Comparison of ENCODE assay signal across 8 cellular contexts in genomic region chr9:135905380-135906282, GRCh38.
DNase-seq lines count a peak whose midpoint lies in the region; ATAC-seq and TF ChIP-seq lines count a peak whose summit lies in the region.

No MANE protein-coding gene starts in this region.

- peaks cover 76% of the 10 kb centered on the region for H3K4me1 Mint-ChIP-seq in dendritic cell treated with granulocyte-macrophage colony-stimulating factor and Interleukin-4, amounts not matched to agents 40 ng/mL and 50 ng/mL, for 4 days (ENCODE audit: low read depth)
- H3K4me1 Mint-ChIP-seq in nephron = peaks cover 46% of the 10 kb centered on the region

- no peak for ATAC-seq in HG03095 (IDR thresholded peaks at IDR 0.05; ENCODE audit: unreplicated experiment)
- no peak for ATAC-seq in HG03342 (IDR thresholded peaks at IDR 0.05; ENCODE audit: unreplicated experiment)

- intact Hi-C loops in dendritic cell treated with granulocyte-macrophage colony-stimulating factor and Interleukin-4, amounts not matched to agents 40 ng/mL and 50 ng/mL, for 4 days (cut with micrococcal nuclease) = loop anchor here (2.0 kb wide), 1 partner anchor 21 kb away; no protein-coding TSS in a partner anchor

- no peaks in the 10 kb centered on the region for H3K27me3 Mint-ChIP-seq in dendritic cell treated with granulocyte-macrophage colony-stimulating factor and Interleukin-4, amounts not matched to agents 40 ng/mL and 50 ng/mL, for 4 days
- peaks cover 4% of the 10 kb centered on the region for H3K27me3 Mint-ChIP-seq in nephron (ENCODE audit: low read depth)

- H3K4me3 Mint-ChIP-seq in dendritic cell treated with granulocyte-macrophage colony-stimulating factor and Interleukin-4, amounts not matched to agents 40 ng/mL and 50 ng/mL, for 4 days = peak overlapping the region; percentile 63
- peak overlapping the region; percentile 87 to 98 (median 96) for H3K4me3 Mint-ChIP-seq in nephron

- H3K9me3 Mint-ChIP-seq in dendritic cell treated with granulocyte-macrophage colony-stimulating factor and Interleukin-4, amounts not matched to agents 40 ng/mL and 50 ng/mL, for 4 days = no peaks in the 10 kb centered on the region
- H3K9me3 Mint-ChIP-seq in nephron = peaks cover 31% of the 10 kb centered on the region

- H3K27ac Mint-ChIP-seq in dendritic cell treated with granulocyte-macrophage colony-stimulating factor and Interleukin-4, amounts not matched to agents 40 ng/mL and 50 ng/mL, for 4 days = peak overlapping the region; percentile 58
- H3K27ac Mint-ChIP-seq in nephron = peak overlapping the region; percentile 90 to 95 (median 92)

- H3K36me3 Mint-ChIP-seq in dendritic cell treated with granulocyte-macrophage colony-stimulating factor and Interleukin-4, amounts not matched to agents 40 ng/mL and 50 ng/mL, for 4 days (ENCODE audit: low read depth) = peaks cover 40% of the 10 kb centered on the region
- peaks cover 72% of the 10 kb centered on the region for H3K36me3 Mint-ChIP-seq in nephron (ENCODE audit: low read depth)

- DNase-seq in NCI-H2107 treated with DMSO at 0.1 percent for 48 hours (lab: John Stamatoyannopoulos, UW; ENCODE audit: unreplicated experiment) (peak; percentile 38), NCI-H2107 (lab: John Stamatoyannopoulos, UW) (no peak), superior temporal gyrus (ENCODE audit: extremely low spot score) (peak; percentile 66)
- DNase-seq in activated CD4-positive, CD25-positive, alpha-beta regulatory T cell treated with anti-CD3 and anti-CD28 coated beads, Interleukin-2, amount 50 U/mL, for 16 hours (ENCODE audit: low read depth, low spot score) = peak; percentile 43

- no peak for TF ChIP-seq CTCF in nephron (IDR thresholded peaks at IDR 0.05; ENCODE audit: unreplicated experiment in 3 of 3)
